Comparison of ENCODE assay signal across 26 cellular contexts in genomic region chr1:44791364-44791801, GRCh38. TPM values are rescaled to one million over a fixed set of nuclear protein-coding genes. Genes with fewer than 3 reads are reported as not detected.
DNase-seq lines count a peak whose midpoint lies in the region; ATAC-seq, FAIRE-seq and TF ChIP-seq lines count a peak whose summit lies in the region.
"Had no signal": no experiment of that assay in that cellular context is flagged by ENCODE, and none has a peak within 500 bp of the region (broad histone marks: within the 10 kb centered on the region; RNA-seq: fewer than 3 reads in every experiment).

No MANE protein-coding gene starts in this region.

- no peak overlapping the region for H3K18ac ChIP-seq in H1 (ENCODE audit: extremely low read depth, low read length)

- H3K27me3 ChIP-seq in H1 (replicated peaks in 1 of 4; ENCODE audit: control insufficient read depth in 3 of 4, extremely low read depth in 1 of 4, insufficient read depth in 3 of 4, low read length in 3 of 4), result peaks cover 0 to 6% (median 0%) of the 10 kb centered on the region in 4 experiments; a peak in 2 of 7 replicates
- H3K27me3 ChIP-seq: esophagus muscularis mucosa, gastrocnemius medialis, suprapubic skin had no signal

- no peaks in the 10 kb centered on the region for H4K20me1 ChIP-seq in H1 (replicated peaks in 1 of 2; ENCODE audit: control insufficient read depth in 1 of 2, insufficient read depth in 2 of 2, low read length in 2 of 2)

- no peak overlapping the region for H2BK5ac ChIP-seq in H1 (ENCODE audit: low read depth, low read length)

- CTCF ChIA-PET in HEK293 (lab: Yijun Ruan, JAX), result interaction anchor here (1.3 kb wide), 1 partner anchor 9 kb away, joined by 8 read pairs; the partner anchor contains the start of gene PLK3
- CTCF ChIA-PET in H1 (lab: Charles Lee; ENCODE audit: partially characterized antibody), result interaction anchor here (0.6 to 10.4 kb wide), 13 partner anchors 9 to 228 kb away, joined by 3 to 67 read pairs (median 6); partner anchors contain the start of genes BTBD19, DYNLT4, HECTD3 and PLK3

- H4K8ac ChIP-seq in H1 (ENCODE audit: extremely low read depth, insufficient read depth, low read length), result no peak overlapping the region

- no peak overlapping the region for H4K91ac ChIP-seq in H1 (replicated peaks; ENCODE audit: insufficient read length, low read length)

- peak overlapping the region; percentile 38 for H3K4me3 Mint-ChIP-seq in progenitor cell of endocrine pancreas (ENCODE audit: low read depth)
- H3K4me3 Mint-ChIP-seq: effector memory CD8-positive, alpha-beta T cell; WTC11 had no signal

- no peaks in the 10 kb centered on the region for H3K79me2 ChIP-seq in H1 (ENCODE audit: control insufficient read depth in 1 of 2, insufficient read depth in 2 of 2, low read length in 2 of 2)

- H3K14ac ChIP-seq in H1 (ENCODE audit: insufficient read length), result no peak overlapping the region

- H3K9me3 Mint-ChIP-seq in progenitor cell of endocrine pancreas (ENCODE audit: low read depth), result no peaks in the 10 kb centered on the region
- H3K9me3 Mint-ChIP-seq: effector memory CD8-positive, alpha-beta T cell; WTC11 had no signal

- 0 out of 2 replicates have a peak, but pooled peaks cover 2% of the 10 kb centered on the region for H3K79me1 ChIP-seq in H1 (ENCODE audit: low read depth, low read length)

- no peak overlapping the region for H2AFZ ChIP-seq in H1 (ENCODE audit: low read length)

- no peak overlapping the region for H4K5ac ChIP-seq in H1 (ENCODE audit: insufficient read length, low read depth, low read length)

- H3K9me3 ChIP-seq in HEK293 (ENCODE audit: control insufficient read depth, insufficient read depth, low read depth, low read length) (no peaks in the 10 kb centered on the region), H1 (ENCODE audit: insufficient read depth in 2 of 2, low read depth in 1 of 2, low read length in 1 of 2) (no peaks in the 10 kb centered on the region)
- H3K9me3 ChIP-seq: esophagus muscularis mucosa, gastrocnemius medialis, suprapubic skin had no signal

- H3K36me3 Mint-ChIP-seq in progenitor cell of endocrine pancreas (ENCODE audit: insufficient read depth), result no peaks in the 10 kb centered on the region
- H3K36me3 Mint-ChIP-seq: brain, WTC11 had no signal

- H3K9ac ChIP-seq in H1 (replicated peaks in 1 of 4; ENCODE audit: extremely low read depth in 1 of 4, low read depth in 3 of 4, low read length in 3 of 4), result no peak overlapping the region

- H3K56ac ChIP-seq in H1 (replicated peaks; ENCODE audit: insufficient read length, low read depth, low read length), result no peak overlapping the region

- no peaks in the 10 kb centered on the region for H3K4me1 ChIP-seq in HEK293 (ENCODE audit: control insufficient read depth, insufficient read depth, low read length)
- peaks cover 4 to 11% (median 8%) of the 10 kb centered on the region in 4 experiments for H3K4me1 ChIP-seq in H1 (replicated peaks in 1 of 4; ENCODE audit: control insufficient read depth in 3 of 4, insufficient read depth in 4 of 4, low read length in 3 of 4)

- POLR2A ChIA-PET in HEK293 (lab: Yijun Ruan, JAX) (interaction anchor here (0.8 to 5.6 kb wide), 4 partner anchors 9 to 221 kb away, joined by 3 to 41 read pairs (median 6); partner anchors contain the start of genes HECTD3, PLK3, RPS8 and UROD), H1 (lab: Charles Lee; ENCODE audit: partially characterized antibody) (interaction anchor here (1.3 to 23.6 kb wide), 7 partner anchors 9 to 108 kb away, joined by 3 to 428 read pairs (median 18); partner anchors contain the start of genes BTBD19, DYNLT4, PLK3 and RNU5D-1)

- TF ChIP-seq POLR2A in H1 (IDR thresholded peaks at IDR 0.05; ENCODE audit: control extremely low read depth in 1 of 2, low read depth in 2 of 2, low read length in 2 of 2), result no peak

- H3K27me3 Mint-ChIP-seq in progenitor cell of endocrine pancreas, result peaks cover 3% of the 10 kb centered on the region
- H3K27me3 Mint-ChIP-seq: effector memory CD8-positive, alpha-beta T cell had no signal

- no peak for FAIRE-seq in H1 (lab: Jason Lieb, UNC)
- FAIRE-seq: colon, HTR-8/SVneo had no signal

- no peak overlapping the region for H3K27ac ChIP-seq in HEK293 (ENCODE audit: extremely low read depth, low read depth, low read length)
- no peak overlapping the region for H3K27ac ChIP-seq in H1 (ENCODE audit: low read depth, low read length)
- H3K27ac ChIP-seq: C4-2B, esophagus muscularis mucosa, gastrocnemius medialis, suprapubic skin had no signal

- TF ChIP-seq CTCF in HEK293 (tag by site-specific recombination; IDR thresholded peaks at IDR 0.05), result no peak
- TF ChIP-seq CTCF in H1 (IDR thresholded peaks at IDR 0.05; ENCODE audit: control extremely low read depth in 1 of 3, insufficient read depth in 1 of 3, low read depth in 1 of 3, low read length in 3 of 3), result no peak
- no peak for TF ChIP-seq CTCF in progenitor cell of endocrine pancreas (IDR thresholded peaks at IDR 0.05; ENCODE audit: unreplicated experiment)

- TF ChIP-seq EP300 in H1 (IDR thresholded peaks at IDR 0.05; ENCODE audit: borderline replicate concordance in 1 of 2, low read depth in 2 of 2, low read length in 2 of 2), result no peak

- no peak overlapping the region for H2AK5ac ChIP-seq in H1 (ENCODE audit: low read depth, low read length)

- peaks cover 2% of the 10 kb centered on the region; the same call in 1 of the 2 replicates for H3K23me2 ChIP-seq in H1 (ENCODE audit: low read depth, low read length)

- H3K36me3 ChIP-seq in HEK293 (ENCODE audit: control insufficient read depth in 2 of 2, insufficient read depth in 1 of 2, low read length in 2 of 2), result no peaks in the 10 kb centered on the region
- H3K36me3 ChIP-seq in H1 (ENCODE audit: control insufficient read depth in 2 of 4, insufficient read depth in 4 of 4, low read length in 3 of 4), result no peaks in the 10 kb centered on the region
- H3K36me3 ChIP-seq: esophagus muscularis mucosa, gastrocnemius medialis, suprapubic skin had no signal

- H2BK120ac ChIP-seq in H1 (replicated peaks; ENCODE audit: low read depth, low read length), result no peak overlapping the region

- DNase-seq in H1 (ENCODE audit: low read depth in 1 of 2, low spot score in 2 of 2) (no peak), progenitor cell of endocrine pancreas (ENCODE audit: low spot score, unreplicated experiment) (no peak), NCI-H446 treated with DMSO at 0.1 percent for 48 hours (lab: John Stamatoyannopoulos, UW) (no peak), nucleus accumbens (lab: John Stamatoyannopoulos, UW) (no peak)
- DNase-seq in stimulated activated naive CD8-positive, alpha-beta T cell treated with anti-CD3 and anti-CD28 coated beads, Interleukin-15, Interleukin-2, amounts not matched to agents 100 U/mL and 50 U/mL, for 24 hours, result no peak
- DNase-seq: activated CD4-positive, alpha-beta T cell treated with anti-CD3 and anti-CD28 coated beads, Interleukin-2, amount 50 U/mL, for 48 hours; effector memory CD8-positive, alpha-beta T cell; EL; gastrocnemius medialis; hypothalamus; Karpas-422; NCI-H187 treated with DMSO at 0.1 percent for 48 hours; NCI-H2227 treated with DMSO at 0.1 percent for 48 hours; NCI-H774; T-helper 9 cell had no signal

- no peak for ATAC-seq in stimulated activated naive CD8-positive, alpha-beta T cell treated with anti-CD3 and anti-CD28 coated beads, Interleukin-15, Interleukin-2, amounts not matched to agents 100 U/mL and 50 U/mL, for 24 hours
- ATAC-seq: effector memory CD8-positive, alpha-beta T cell; gastrocnemius medialis; WTC11 had no signal

- no peak overlapping the region for H2BK12ac ChIP-seq in H1 (ENCODE audit: low read depth, low read length)

- H3K23ac ChIP-seq in H1 (ENCODE audit: insufficient read length), result no peak overlapping the region

- H3K27ac Mint-ChIP-seq in progenitor cell of endocrine pancreas, result no peak overlapping the region
- H3K27ac Mint-ChIP-seq: WTC11 had no signal

- peaks cover 12% of the 10 kb centered on the region for H3K4me1 Mint-ChIP-seq in progenitor cell of endocrine pancreas (ENCODE audit: low read depth)

- no peak overlapping the region for H3K4ac ChIP-seq in H1 (replicated peaks; ENCODE audit: insufficient read length, low read depth, low read length)

- H2BK15ac ChIP-seq in H1 (ENCODE audit: low read length), result peak overlapping the region; percentile 46; the same call in 1 of the 2 replicates

- H2BK20ac ChIP-seq in H1 (ENCODE audit: low read length), result no peak overlapping the region

- no peak overlapping the region for H3K4me2 ChIP-seq in H1 (ENCODE audit: insufficient read depth in 1 of 2, low read depth in 2 of 2, low read length in 2 of 2)

- no peak for TF ChIP-seq RAD21 in H1 (IDR thresholded peaks at IDR 0.05 in 1 of 2, conservative IDR thresholded peaks at IDR 0.05 in 1 of 2; ENCODE audit: low read depth in 2 of 2, low read length in 2 of 2)

- 94% methylated on average over 6 of the region's 6 CpGs; no CpG with 5 or more reads in 1 of the 2 experiments for WGBS in H1 (ENCODE audit: extremely low coverage in 1 of 2, insufficient coverage in 1 of 2, insufficient read length in 1 of 2, insufficient replicate concordance in 2 of 2, low coverage in 1 of 2, low lambda C conversion rate in 2 of 2, missing lambda C conversion rate in 1 of 2), 2 experiments

- no peak overlapping the region for H3K4me3 ChIP-seq in HEK293 (ENCODE audit: low read depth, low read length)
- H3K4me3 ChIP-seq in H1 (ENCODE audit: extremely low read depth in 1 of 4, insufficient read depth in 2 of 4, low read depth in 3 of 4, low read length in 4 of 4), result no peak overlapping the region
- H3K4me3 ChIP-seq: esophagus muscularis mucosa, gastrocnemius medialis, lung, suprapubic skin had no signal

RNA-seq across cellular contexts. Expression of gene BEST4, which starts 3.4 kb away (rescaled TPM):
- total RNA-seq in H1 (2021; fragmentation: NEBNext Ultra II Directional; extraction: Animal tissue kit (Norgen Biotek cat#: 25700)), result 0.80 and 1.4 TPM in 2 replicates
- polyA plus RNA-seq in H1 (2011; rRNA removed), result 0.76 and 0.86 TPM in 2 replicates
- polyA plus RNA-seq in H1 (2011; cell fraction: cytosol; rRNA removed), result 1.1 TPM
- 1.6 TPM for polyA plus RNA-seq in H1 (2011; cell fraction: nucleus; rRNA removed)
- 1.1 to 1.7 TPM (median 1.3 TPM) in 4 replicates for polyA plus RNA-seq in H1 (2012, experiment 1 of 2)
- polyA plus RNA-seq in H1 (2012, experiment 2 of 2), result 0.97 TPM
- polyA plus RNA-seq in H1 (2013, experiment 1 of 2), result 0.95 TPM
- 0.72 TPM for polyA plus RNA-seq in H1 (2013, experiment 2 of 2)
- 0.24 and 0.25 TPM in 2 replicates for polyA minus RNA-seq in H1 (2011; rRNA and poly(A)+ RNA removed)
- not detected for polyA minus RNA-seq in H1 (2011; cell fraction: cytosol; rRNA and poly(A)+ RNA removed)
- polyA minus RNA-seq in H1 (2011; cell fraction: nucleus; rRNA and poly(A)+ RNA removed), result 0.90 TPM
- 2.1 and 2.4 TPM in 2 replicates for total RNA-seq in progenitor cell of endocrine pancreas
- total RNA-seq: osteoblast had no signal

RNA-seq across cellular contexts. Expression of gene PLK3, which starts 8.8 kb away (rescaled TPM):
- 7.9 and 9.7 TPM in 2 replicates for total RNA-seq in H1 (2021; fragmentation: NEBNext Ultra II Directional; extraction: Animal tissue kit (Norgen Biotek cat#: 25700))
- 12.3 and 21.9 TPM in 2 replicates for polyA plus RNA-seq in H1 (2011; rRNA removed)
- 10.6 TPM for polyA plus RNA-seq in H1 (2011; cell fraction: cytosol; rRNA removed)
- 64.2 TPM for polyA plus RNA-seq in H1 (2011; cell fraction: nucleus; rRNA removed)
- polyA plus RNA-seq in H1 (2012, experiment 1 of 2), result 4.9 to 9.1 TPM (median 8.2 TPM) in 4 replicates
- polyA plus RNA-seq in H1 (2012, experiment 2 of 2), result 6.9 TPM
- 7.1 TPM for polyA plus RNA-seq in H1 (2013, experiment 1 of 2)
- 6.4 TPM for polyA plus RNA-seq in H1 (2013, experiment 2 of 2)
- 5.2 and 7.1 TPM in 2 replicates for polyA minus RNA-seq in H1 (2011; rRNA and poly(A)+ RNA removed)
- polyA minus RNA-seq in H1 (2011; cell fraction: cytosol; rRNA and poly(A)+ RNA removed), result 3.7 TPM
- polyA minus RNA-seq in H1 (2011; cell fraction: nucleus; rRNA and poly(A)+ RNA removed), result 18.2 TPM
- 11.8 and 13.3 TPM in 2 replicates for total RNA-seq in progenitor cell of endocrine pancreas

RNA-seq across cellular contexts. Expression of gene DYNLT4, which starts 15.8 kb away (rescaled TPM):
- not detected in 2 replicates for total RNA-seq in H1 (2021; fragmentation: NEBNext Ultra II Directional; extraction: Animal tissue kit (Norgen Biotek cat#: 25700))
- 0.19 and 0.29 TPM in 2 replicates for polyA plus RNA-seq in H1 (2011; rRNA removed)
- 0.16 TPM for polyA plus RNA-seq in H1 (2011; cell fraction: cytosol; rRNA removed)
- polyA plus RNA-seq in H1 (2011; cell fraction: nucleus; rRNA removed), result not detected
- not detected in 4 replicates for polyA plus RNA-seq in H1 (2012, experiment 1 of 2)
- not detected for polyA plus RNA-seq in H1 (2012, experiment 2 of 2)
- not detected for polyA plus RNA-seq in H1 (2013, experiment 1 of 2)
- polyA plus RNA-seq in H1 (2013, experiment 2 of 2), result not detected
- not detected in 2 replicates for polyA minus RNA-seq in H1 (2011; rRNA and poly(A)+ RNA removed)
- polyA minus RNA-seq in H1 (2011; cell fraction: cytosol; rRNA and poly(A)+ RNA removed), result not detected
- polyA minus RNA-seq in H1 (2011; cell fraction: nucleus; rRNA and poly(A)+ RNA removed), result 4.1 TPM
- 0.55 and 0.79 TPM in 2 replicates for total RNA-seq in progenitor cell of endocrine pancreas
- total RNA-seq: gastrocnemius medialis, myocyte, suprapubic skin had no signal

RNA-seq across cellular contexts. Expression of gene RPS8, which starts 16.0 kb away (rescaled TPM):
- total RNA-seq in H1 (2021; fragmentation: NEBNext Ultra II Directional; extraction: Animal tissue kit (Norgen Biotek cat#: 25700)), result 2,387 and 2,407 TPM in 2 replicates
- 2,239 and 2,261 TPM in 2 replicates for polyA plus RNA-seq in H1 (2011; rRNA removed)
- polyA plus RNA-seq in H1 (2011; cell fraction: cytosol; rRNA removed), result 3,193 TPM
- polyA plus RNA-seq in H1 (2011; cell fraction: nucleus; rRNA removed), result 1,937 TPM
- polyA plus RNA-seq in H1 (2012, experiment 1 of 2), result 2,656 to 3,207 TPM (median 2,890 TPM) in 4 replicates
- 2,335 TPM for polyA plus RNA-seq in H1 (2012, experiment 2 of 2)
- polyA plus RNA-seq in H1 (2013, experiment 1 of 2), result 6,208 TPM
- polyA plus RNA-seq in H1 (2013, experiment 2 of 2), result 6,380 TPM
- 576 and 640 TPM in 2 replicates for polyA minus RNA-seq in H1 (2011; rRNA and poly(A)+ RNA removed)
- polyA minus RNA-seq in H1 (2011; cell fraction: cytosol; rRNA and poly(A)+ RNA removed), result 767 TPM
- 598 TPM for polyA minus RNA-seq in H1 (2011; cell fraction: nucleus; rRNA and poly(A)+ RNA removed)
- 1,808 and 1,842 TPM in 2 replicates for total RNA-seq in progenitor cell of endocrine pancreas

RNA-seq across cellular contexts. Expression of gene BTBD19, which starts 16.9 kb away (rescaled TPM):
- 1.1 and 1.5 TPM in 2 replicates for total RNA-seq in H1 (2021; fragmentation: NEBNext Ultra II Directional; extraction: Animal tissue kit (Norgen Biotek cat#: 25700))
- 1.1 and 1.6 TPM in 2 replicates for polyA plus RNA-seq in H1 (2011; rRNA removed)
- 0.80 TPM for polyA plus RNA-seq in H1 (2011; cell fraction: cytosol; rRNA removed)
- 3.9 TPM for polyA plus RNA-seq in H1 (2011; cell fraction: nucleus; rRNA removed)
- polyA plus RNA-seq in H1 (2012, experiment 1 of 2), result 0.54 to 1.00 TPM (median 0.66 TPM) in 4 replicates
- 0.52 TPM for polyA plus RNA-seq in H1 (2012, experiment 2 of 2)
- polyA plus RNA-seq in H1 (2013, experiment 1 of 2), result 1.4 TPM
- 1.1 TPM for polyA plus RNA-seq in H1 (2013, experiment 2 of 2)
- polyA minus RNA-seq in H1 (2011; rRNA and poly(A)+ RNA removed), result 0.39 and 1.0 TPM in 2 replicates
- 1.1 TPM for polyA minus RNA-seq in H1 (2011; cell fraction: cytosol; rRNA and poly(A)+ RNA removed)
- 2.0 TPM for polyA minus RNA-seq in H1 (2011; cell fraction: nucleus; rRNA and poly(A)+ RNA removed)
- 26.7 and 27.5 TPM in 2 replicates for total RNA-seq in progenitor cell of endocrine pancreas
